ENCODE assay signal across 10 cellular contexts in the genomic region with DNA sequence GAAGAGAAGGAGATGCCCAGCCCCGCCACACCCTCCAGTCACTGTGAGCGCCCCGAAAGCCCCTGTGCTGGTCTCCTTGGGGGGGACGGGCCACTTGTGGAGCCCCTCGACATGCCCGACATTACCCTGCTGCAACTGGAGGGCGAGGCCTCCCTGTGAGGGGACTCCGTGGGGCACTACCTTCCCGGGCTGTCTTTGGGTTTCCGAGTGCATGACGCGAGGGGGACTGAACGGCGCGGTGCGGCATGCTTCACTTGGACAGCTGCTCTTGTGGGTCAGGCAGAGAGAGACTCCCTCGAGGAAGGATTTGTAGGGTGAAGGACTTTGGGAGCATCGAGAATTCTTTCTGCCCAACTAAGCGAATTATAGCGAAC. TPM values are rescaled to one million over a fixed set of nuclear protein-coding genes. Genes with fewer than 3 reads are reported as not detected.
A peak's percentile ranks its signal among the peaks of the same experiment; 100 is the strongest.
DNase-seq lines count a peak whose midpoint lies in the region; ATAC-seq, FAIRE-seq and TF ChIP-seq lines count a peak whose summit lies in the region.
"Had no signal": no experiment of that assay in that cellular context is flagged by ENCODE, and none has a peak within 500 bp of the region (broad histone marks: within the 10 kb centered on the region; RNA-seq: fewer than 3 reads in every experiment).

No MANE protein-coding gene starts in this region.

- H3K27ac Mint-ChIP-seq in activated T-cell treated with anti-CD3 and anti-CD28 coated beads, Interleukin-2, amount 50 U/mL, for 24 hours: no peak overlapping the region
- H3K27ac Mint-ChIP-seq in naive B cell: peak overlapping the region in 2 of 6 donors; percentile 42 to 67

- H3K27me3 Mint-ChIP-seq in activated T-cell treated with anti-CD3 and anti-CD28 coated beads, Interleukin-2, amount 50 U/mL, for 24 hours: peaks cover 35% of the 10 kb centered on the region
- H3K27me3 Mint-ChIP-seq in naive B cell: peaks cover 16 to 40% (median 30%) of the 10 kb centered on the region in 3 donors

- peaks cover 7 to 24% (median 16%) of the 10 kb centered on the region in 4 donors for H3K4me1 ChIP-seq in transverse colon

- intact Hi-C loops in transverse colon (cut with DNase I; ENCODE audit: low total_unique reads): no loop called here

- H3K27ac ChIP-seq in transverse colon: no peak overlapping the region

- no peaks in the 10 kb centered on the region for H3K9me3 ChIP-seq in transverse colon

- no peak for TF ChIP-seq POLR2A in transverse colon (IDR thresholded peaks at IDR 0.05)
- no peak for TF ChIP-seq POLR2A in H54 (IDR thresholded peaks at IDR 0.05; ENCODE audit: low read depth, low read length)

- H3K4me3 Mint-ChIP-seq in activated T-cell treated with anti-CD3 and anti-CD28 coated beads, Interleukin-2, amount 50 U/mL, for 24 hours: peak overlapping the region; percentile 88
- H3K4me3 Mint-ChIP-seq in naive B cell: peak overlapping the region; percentile 73 to 93 (median 84)

- WGBS in transverse colon (ENCODE audit: low coverage in 1 of 2), 2 donors: 26% methylated on average over 20 of the region's 20 CpGs; no CpG with 5 or more reads in 1 of the 2 donors

- no peak for DNase-seq in activated T-cell treated with anti-CD3 and anti-CD28 coated beads, Interleukin-2, amount 50 U/mL, for 24 hours
- DNase-seq in activated T-cell treated with anti-CD3 and anti-CD28 coated beads for 4 hours (no peak), cardiac fibroblast (ENCODE audit: low read depth in 2 of 2) (no peak), naive B cell (no peak), transverse colon (no peak), H54 (ENCODE audit: insufficient read length, low spot score) (no peak)

- H3K27me3 ChIP-seq in transverse colon: peaks cover 56% of the 10 kb centered on the region

- no peaks in the 10 kb centered on the region for H3K36me3 Mint-ChIP-seq in activated T-cell treated with anti-CD3 and anti-CD28 coated beads, Interleukin-2, amount 50 U/mL, for 24 hours (ENCODE audit: low read depth)
- peaks cover 0 to 7% of the 10 kb centered on the region in 2 donors for H3K36me3 Mint-ChIP-seq in naive B cell

- H3K36me3 ChIP-seq in transverse colon: no peaks in the 10 kb centered on the region

- H3K4me3 ChIP-seq in cardiac fibroblast (replicated peaks in 1 of 2; ENCODE audit: low read depth in 2 of 2, low read length in 2 of 2) (peak overlapping the region; percentile 5 to 83), transverse colon (peak overlapping the region in 3 of 4 donors; percentile 31 to 62 (median 54))

- TF ChIP-seq CTCF in cardiac fibroblast (IDR thresholded peaks at IDR 0.05; ENCODE audit: low read depth, low read length) (no peak), transverse colon (IDR thresholded peaks at IDR 0.05) (no peak)

- H3K9me3 Mint-ChIP-seq in activated T-cell treated with anti-CD3 and anti-CD28 coated beads, Interleukin-2, amount 50 U/mL, for 24 hours: no peaks in the 10 kb centered on the region
- no peaks in the 10 kb centered on the region for H3K9me3 Mint-ChIP-seq in naive B cell

- no peak for FAIRE-seq in H54 (lab: Jason Lieb, UNC)

- ATAC-seq in naive B cell (ENCODE audit: low read depth in 2 of 2): no peak
- ATAC-seq in HG03342 (IDR thresholded peaks at IDR 0.05; ENCODE audit: unreplicated experiment): no peak
- ATAC-seq in GM19324 (IDR thresholded peaks at IDR 0.05; ENCODE audit: low FRiP score, unreplicated experiment): no peak

- H3K4me1 Mint-ChIP-seq in activated T-cell treated with anti-CD3 and anti-CD28 coated beads, Interleukin-2, amount 50 U/mL, for 24 hours (ENCODE audit: low read depth): peaks cover 28% of the 10 kb centered on the region
- H3K4me1 Mint-ChIP-seq in naive B cell: peaks cover 34 to 36% (median 34%) of the 10 kb centered on the region in 3 donors

- in situ Hi-C loops in transverse colon (cut with MboI; ENCODE audit: low pct_ligation_motif_present in 1 of 4, low pct_unique_long_range_greater_than_20kb in 1 of 4, low sequenced_read_pairs in 3 of 4): no loop called here

- no peak for TF ChIP-seq EP300 in transverse colon (IDR thresholded peaks at IDR 0.05; ENCODE audit: low read depth)

RNA-seq across cellular contexts. Expression of a gene that starts 1.1 kb away (rescaled TPM):
- polyA plus RNA-seq in naive B cell (ENCODE audit: low read depth in 6 of 6): under 1 TPM in 3 of 6 donors, not detected in 3; 0.19 to 0.61 (median 0.31) TPM
- under 1 TPM in 2 of 4 donors, not detected in 2; 0.27 to 0.79 TPM for total RNA-seq in transverse colon

RNA-seq across cellular contexts. Expression of a gene that starts 18.6 kb away (rescaled TPM):
- polyA plus RNA-seq in naive B cell (ENCODE audit: low read depth in 6 of 6): not detected
- not detected for total RNA-seq in transverse colon
- total RNA-seq: mucosa of gallbladder had no signal
- polyA plus RNA-seq: BJ had no signal

RNA-seq across cellular contexts. Expression of a gene that starts 27.2 kb away (rescaled TPM):
- polyA plus RNA-seq in naive B cell (ENCODE audit: low read depth in 6 of 6): 10 to 100 TPM; 62.1 to 89.5 (median 74.8) TPM
- total RNA-seq in transverse colon: 10 to 100 TPM; 13.3 to 39.0 (median 23.3) TPM
